15 cellular contexts compared by ENCODE assay signal in genomic region chr3:171323934-171324535, GRCh38.
DNase-seq lines count a peak whose midpoint lies in the region; ATAC-seq and TF ChIP-seq lines count a peak whose summit lies in the region.
"Had no signal": no experiment of that assay in that cellular context is flagged by ENCODE, and none has a peak within 500 bp of the region (broad histone marks: within the 10 kb centered on the region; RNA-seq: fewer than 3 reads in every experiment).

No MANE protein-coding gene starts in this region.

- peak overlapping the region; percentile 72 for H3K27ac ChIP-seq in caudate nucleus (ENCODE audit: low read depth, low read length)
- H3K27ac ChIP-seq in stomach = peak overlapping the region in 4 of 5 donors; percentile 5 to 47 (median 36)
- H3K27ac ChIP-seq: 22Rv1, upper lobe of left lung had no signal

- no peak for TF ChIP-seq EP300 in stomach (IDR thresholded peaks at IDR 0.05)

- H3K9me3 ChIP-seq in stomach = no peaks in the 10 kb centered on the region
- H3K9me3 ChIP-seq: upper lobe of left lung had no signal

- H3K4me3 ChIP-seq in stomach = no peak overlapping the region
- H3K4me3 ChIP-seq: upper lobe of left lung had no signal

- intact Hi-C loops in stomach (cut with DNase I; ENCODE audit: low total_unique reads) = no loop called here

- DNase-seq in NCI-H2171 treated with DMSO at 0.1 percent for 48 hours (lab: John Stamatoyannopoulos, UW) (peak; percentile 72), NCI-H2171 (lab: John Stamatoyannopoulos, UW) (no peak), caudate nucleus (lab: John Stamatoyannopoulos, UW) (no peak), iris pigment epithelial cell (ENCODE audit: low read depth) (peak; percentile 17), stomach (no peak), erythroblast (lab: John Stamatoyannopoulos, UW) (no peak), NCI-H2227 treated with DMSO at 0.1 percent for 48 hours (lab: John Stamatoyannopoulos, UW) (no peak)
- DNase-seq: activated CD4-positive, alpha-beta T cell treated with anti-CD3 and anti-CD28 coated beads, Interleukin-2, amount 50 U/mL, for 4 hours; cerebellar nuclear complex; islet precursor cell; naive thymus-derived CD4-positive, alpha-beta T cell; NCI-H2107 had no signal

- H3K27me3 ChIP-seq in stomach = no peaks in the 10 kb centered on the region
- H3K27me3 ChIP-seq: upper lobe of left lung had no signal

- ATAC-seq in GM21515 (IDR thresholded peaks at IDR 0.05; ENCODE audit: unreplicated experiment) = no peak
- ATAC-seq: naive thymus-derived CD4-positive, alpha-beta T cell had no signal

- 53 to 79% (median 71%) methylated on average over 3 of the region's 3 CpGs for WGBS in stomach, 5 donors

- peaks cover 6 to 58% (median 23%) of the 10 kb centered on the region in 4 donors for H3K4me1 ChIP-seq in stomach

- TF ChIP-seq POLR2A in stomach (IDR thresholded peaks at IDR 0.05) (no peak), erythroblast (IDR thresholded peaks at IDR 0.05; ENCODE audit: low read length) (no peak)

- no peaks in the 10 kb centered on the region for H3K36me3 ChIP-seq in stomach
- H3K36me3 ChIP-seq: upper lobe of left lung had no signal

- TF ChIP-seq CTCF in stomach (IDR thresholded peaks at IDR 0.05) = no peak

Comparison
In these comparisons a context has a peak if more than half of its experiments do, and no peak if none do; other contexts are left out.
1. DNase-seq: peak in NCI-H2171 treated with DMSO at 0.1 percent for 48 hours (single experiment) and iris pigment epithelial cell (single experiment); none in NCI-H2171 (single experiment), caudate nucleus (0 of 61), stomach (single experiment), erythroblast (0 of 2) and NCI-H2227 treated with DMSO at 0.1 percent for 48 hours (single experiment).